In the genomic region with DNA sequence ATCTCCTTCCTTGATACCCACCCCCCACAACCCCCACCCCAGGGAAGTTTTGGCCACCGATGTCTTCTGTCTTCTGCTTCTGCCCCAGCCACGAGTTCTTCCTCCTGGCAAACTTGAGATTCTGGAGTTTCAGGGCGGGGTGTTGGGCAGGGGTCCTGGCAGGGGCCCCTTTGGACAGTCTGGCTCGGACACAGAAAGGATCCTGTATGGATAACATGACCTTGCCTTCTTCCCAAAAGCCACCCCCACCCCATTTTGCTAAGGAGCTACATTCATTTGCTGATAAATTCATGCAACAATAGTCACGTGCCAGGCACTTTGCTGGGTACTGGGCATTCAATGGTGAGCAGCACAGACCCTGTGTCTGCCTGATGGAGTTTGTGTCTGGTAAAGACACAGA, we compare ENCODE assay signal across 14 cellular contexts. TPM values are rescaled to one million over a fixed set of nuclear protein-coding genes. Genes with fewer than 3 reads are reported as not detected.
DNase-seq lines count a peak whose midpoint lies in the region; ATAC-seq, FAIRE-seq and TF ChIP-seq lines count a peak whose summit lies in the region.
"Had no signal": no experiment of that assay in that cellular context is flagged by ENCODE, and none has a peak within 500 bp of the region (broad histone marks: within the 10 kb centered on the region; RNA-seq: fewer than 3 reads in every experiment).

No MANE protein-coding gene starts in this region.

- ATAC-seq in stimulated activated memory B cell treated with anti-CD40 and anti-IgM and Interleukin-4, amounts not matched to agents 10 μg/mL and 1 μg/mL and 100 μg/mL, for 72 hours = no peak
- no peak for ATAC-seq in T-helper 17 cell
- ATAC-seq: esophagus mucosa, natural killer cell had no signal

- no peaks in the 10 kb centered on the region for H3K27me3 ChIP-seq in mammary epithelial cell (ENCODE audit: insufficient read depth, low read length)
- peaks cover 29% of the 10 kb centered on the region for H3K27me3 ChIP-seq in neural progenitor cell
- H3K27me3 ChIP-seq in tibial nerve = no peaks in the 10 kb centered on the region

- intact Hi-C loops in mammary epithelial cell (cut with micrococcal nuclease) = loop anchor here (10.0 kb wide), 1 partner anchor 327 kb away; a partner anchor contains a TSS

- H3K36me3 ChIP-seq in mammary epithelial cell (ENCODE audit: insufficient read depth, low read length) (no peaks in the 10 kb centered on the region), neural progenitor cell (no peaks in the 10 kb centered on the region), tibial nerve (no peaks in the 10 kb centered on the region)

- H3K4me2 ChIP-seq in mammary epithelial cell (ENCODE audit: insufficient read depth, low read depth, low read length) (peak overlapping the region; percentile 44), neural progenitor cell (peak overlapping the region; percentile 73)

- H3K9me3 Mint-ChIP-seq in neural progenitor cell = no peaks in the 10 kb centered on the region
- no peaks in the 10 kb centered on the region for H3K9me3 Mint-ChIP-seq in stimulated activated memory B cell treated with anti-CD40 and anti-IgM and Interleukin-4, amounts not matched to agents 10 μg/mL and 1 μg/mL and 100 μg/mL, for 72 hours
- H3K9me3 Mint-ChIP-seq: natural killer cell had no signal

- WGBS in mammary epithelial cell (ENCODE audit: low coverage, missing lambda C conversion rate) = 73% methylated on average over 4 of the region's 5 CpGs
- WGBS in tibial nerve, 2 donors = 47 to 53% methylated on average over 5 of the region's 5 CpGs

- in situ Hi-C loops in mammary epithelial cell (cut with MboI; ENCODE audit: low sequenced_read_pairs in 2 of 2) = loop anchor here (5.0 to 25.0 kb wide), 3 partner anchors 65 to 280 kb away; a partner anchor contains a TSS

- H3K36me3 Mint-ChIP-seq in neural progenitor cell = no peaks in the 10 kb centered on the region
- no peaks in the 10 kb centered on the region for H3K36me3 Mint-ChIP-seq in stimulated activated memory B cell treated with anti-CD40 and anti-IgM and Interleukin-4, amounts not matched to agents 10 μg/mL and 1 μg/mL and 100 μg/mL, for 72 hours
- H3K36me3 Mint-ChIP-seq in T-helper 17 cell (ENCODE audit: low read depth) = peaks cover 17% of the 10 kb centered on the region
- H3K36me3 Mint-ChIP-seq: natural killer cell had no signal

- H3K27me3 Mint-ChIP-seq in neural progenitor cell (ENCODE audit: insufficient read depth, low read depth) (peaks cover 9% of the 10 kb centered on the region), T-helper 17 cell (peaks cover 83% of the 10 kb centered on the region)
- H3K27me3 Mint-ChIP-seq in stimulated activated memory B cell treated with anti-CD40 and anti-IgM and Interleukin-4, amounts not matched to agents 10 μg/mL and 1 μg/mL and 100 μg/mL, for 72 hours = peaks cover 88% of the 10 kb centered on the region

- H3K9ac ChIP-seq in mammary epithelial cell (ENCODE audit: insufficient read depth, low read length) (no peak overlapping the region), neural progenitor cell (no peak overlapping the region)

- H4K20me1 ChIP-seq in mammary epithelial cell (ENCODE audit: insufficient read depth, low read length) (no peaks in the 10 kb centered on the region), neural progenitor cell (ENCODE audit: low read depth) (no peaks in the 10 kb centered on the region)

- TF ChIP-seq EP300 in tibial nerve (IDR thresholded peaks at IDR 0.05) = no peak

- TF ChIP-seq CTCF in mammary epithelial cell (conservative IDR thresholded peaks at IDR 0.05 in 1 of 2, IDR thresholded peaks at IDR 0.05 in 1 of 2; ENCODE audit: extremely low read depth in 1 of 2, insufficient read depth in 1 of 2, low read depth in 1 of 2, low read length in 2 of 2) = no peak
- TF ChIP-seq CTCF in neural progenitor cell (IDR thresholded peaks at IDR 0.05) = no peak
- no peak for TF ChIP-seq CTCF in tibial nerve (IDR thresholded peaks at IDR 0.05)

- dilution Hi-C loops in mammary epithelial cell (cut with HindIII; ENCODE audit: low sequenced_read_pairs) = no loop called here

- peak; percentile 54 for FAIRE-seq in HTR-8/SVneo (lab: Jason Lieb, UNC)
- FAIRE-seq: small intestine had no signal

- H3K79me2 ChIP-seq in mammary epithelial cell (ENCODE audit: insufficient read depth, low read length) (no peaks in the 10 kb centered on the region), neural progenitor cell (ENCODE audit: low read depth) (no peaks in the 10 kb centered on the region)

- CTCF ChIA-PET in mammary epithelial cell (lab: Charles Lee; ENCODE audit: low non-redundant PET) = no interaction called here

- H3K4me1 Mint-ChIP-seq in neural progenitor cell (peaks cover 74% of the 10 kb centered on the region), T-helper 17 cell (peaks cover 10% of the 10 kb centered on the region)
- peaks cover 10% of the 10 kb centered on the region for H3K4me1 Mint-ChIP-seq in stimulated activated memory B cell treated with anti-CD40 and anti-IgM and Interleukin-4, amounts not matched to agents 10 μg/mL and 1 μg/mL and 100 μg/mL, for 72 hours

- no TSS peak for BruUV-seq in mammary epithelial cell (replicated peaks; lab: Mats Ljungman, UMichigan)

- H3F3A ChIP-seq in neural progenitor cell (ENCODE audit: low read depth) = peaks cover 21% of the 10 kb centered on the region

- H3K27ac ChIP-seq in mammary epithelial cell (ENCODE audit: insufficient read depth, low read depth, low read length) = no peak overlapping the region
- H3K27ac ChIP-seq in neural progenitor cell = no peak overlapping the region
- H3K27ac ChIP-seq in tibial nerve = peak overlapping the region; percentile 35 to 87 (median 42)

- H3K4me3 ChIP-seq in mammary epithelial cell (replicated peaks in 1 of 3; ENCODE audit: insufficient read depth in 1 of 3, low read depth in 2 of 3, low read length in 3 of 3) = no peak overlapping the region
- H3K4me3 ChIP-seq in neural progenitor cell = no peak overlapping the region
- no peak overlapping the region for H3K4me3 ChIP-seq in tibial nerve

- H3K27ac Mint-ChIP-seq in neural progenitor cell (no peak overlapping the region), T-helper 17 cell (no peak overlapping the region)
- no peak overlapping the region for H3K27ac Mint-ChIP-seq in stimulated activated memory B cell treated with anti-CD40 and anti-IgM and Interleukin-4, amounts not matched to agents 10 μg/mL and 1 μg/mL and 100 μg/mL, for 72 hours

- no peak overlapping the region for H3K4me3 Mint-ChIP-seq in neural progenitor cell
- H3K4me3 Mint-ChIP-seq in stimulated activated memory B cell treated with anti-CD40 and anti-IgM and Interleukin-4, amounts not matched to agents 10 μg/mL and 1 μg/mL and 100 μg/mL, for 72 hours = no peak overlapping the region
- no peak overlapping the region for H3K4me3 Mint-ChIP-seq in T-helper 17 cell
- H3K4me3 Mint-ChIP-seq: natural killer cell had no signal

- DNase-seq in HTR-8/SVneo (ENCODE audit: insufficient read length, low spot score) (no peak), mammary epithelial cell (no peak), neural progenitor cell (ENCODE audit: low spot score) (no peak), tibial nerve (ENCODE audit: low spot score in 2 of 2) (peak in 1 of 2 donors; percentile 4), NCI-H2081 (lab: John Stamatoyannopoulos, UW) (no peak), T-helper 17 cell (no peak)
- DNase-seq: hypothalamus; natural killer cell; NCI-H1092 treated with DMSO at 0.1 percent for 48 hours; NK-92 treated with Interleukin-12 subunit alpha and Interleukin-12 subunit beta, amount 100 ng/mL, for 24 hours; small intestine; T1000 had no signal

- peaks cover 18% of the 10 kb centered on the region for H3K4me1 ChIP-seq in mammary epithelial cell (ENCODE audit: insufficient read depth, low read length)
- H3K4me1 ChIP-seq in neural progenitor cell = peaks cover 42% of the 10 kb centered on the region
- peaks cover 0 to 89% (median 42%) of the 10 kb centered on the region in 4 donors for H3K4me1 ChIP-seq in tibial nerve

- no peak for TF ChIP-seq POLR2A in tibial nerve (IDR thresholded peaks at IDR 0.05)

- H2AFZ ChIP-seq in mammary epithelial cell (ENCODE audit: low read depth, low read length) (no peak overlapping the region), neural progenitor cell (replicated peaks) (no peak overlapping the region)

- H3K9me3 ChIP-seq in mammary epithelial cell (replicated peaks; ENCODE audit: insufficient read depth, low read length) = no peaks in the 10 kb centered on the region
- H3K9me3 ChIP-seq in neural progenitor cell (ENCODE audit: low read depth) = no peaks in the 10 kb centered on the region
- H3K9me3 ChIP-seq in tibial nerve = no peaks in the 10 kb centered on the region
- no peaks in the 10 kb centered on the region for H3K9me3 ChIP-seq in T-helper 17 cell (ENCODE audit: control insufficient read depth, low read length, poor library complexity, severe bottlenecking)

RNA-seq across cellular contexts. Expression of a gene that starts 5.9 kb away (rescaled TPM):
- total RNA-seq in mammary epithelial cell (10 to 100 TPM in 1 of 2 donors, 1 to 10 TPM in 1; 9.2 to 14.2 TPM), neural progenitor cell (ENCODE audit: low replicate concordance) (1.1 and 4.2 TPM in 2 replicates), tibial nerve (100 to 1,000 TPM in 1 of 4 donors, 10 to 100 TPM in 3; 31.5 to 185 (median 73.0) TPM), T-helper 17 cell (10 to 100 TPM; 15.4 to 16.6 TPM)
- 1.8 TPM for polyA plus RNA-seq in mammary epithelial cell
- polyA minus RNA-seq in mammary epithelial cell = 11.4 TPM

RNA-seq across cellular contexts. Expression of a gene that starts 41.5 kb away (rescaled TPM):
- total RNA-seq in mammary epithelial cell (not detected), neural progenitor cell (ENCODE audit: low replicate concordance) (1.5 TPM in 1 of 2 replicates, not detected in the other), tibial nerve (1 to 10 TPM; 1.8 to 7.8 (median 4.9) TPM), T-helper 17 cell (not detected)
- polyA plus RNA-seq in mammary epithelial cell = not detected
- not detected for polyA minus RNA-seq in mammary epithelial cell
- total RNA-seq: natural killer cell had no signal

RNA-seq across cellular contexts. Expression of a gene that starts 56.8 kb away (rescaled TPM):
- total RNA-seq in mammary epithelial cell = 10 to 100 TPM; 19.5 to 46.7 TPM
- polyA plus RNA-seq in mammary epithelial cell = 13.7 TPM
- polyA minus RNA-seq in mammary epithelial cell = 19.9 TPM
- 12.0 and 31.4 TPM in 2 replicates for total RNA-seq in neural progenitor cell (ENCODE audit: low replicate concordance)
- total RNA-seq in tibial nerve = 10 to 100 TPM; 28.4 to 54.9 (median 36.9) TPM
- 100 to 1,000 TPM in 1 of 2 donors, 10 to 100 TPM in 1; 82.9 to 111 TPM for total RNA-seq in T-helper 17 cell

Comparison
In these comparisons a context has a peak if more than half of its experiments do, and no peak if none do; other contexts are left out.
1. H3K27ac ChIP-seq: peak in tibial nerve (4 of 4); none in mammary epithelial cell (single experiment) and neural progenitor cell (single experiment).